ENCODE assay signal across 1 cellular context in genomic region chr14:59482120-59482434, GRCh38.
TF ChIP-seq lines count a peak whose summit lies in the region.

No MANE protein-coding gene starts in this region.

TF ChIP-seq in GM23338, 12 proteins besides CTCF, POLR2A, EP300 and RAD21 (continued from another document):
- no peak for TF ChIP-seq REST (IDR thresholded peaks at IDR 0.05; ENCODE audit: unreplicated experiment)
- no peak for TF ChIP-seq JUNB (IDR thresholded peaks at IDR 0.05; ENCODE audit: unreplicated experiment)
- no peak for TF ChIP-seq ETS1 (IDR thresholded peaks at IDR 0.05)
- no peak for TF ChIP-seq EZH2phosphoT487 (IDR thresholded peaks at IDR 0.05; ENCODE audit: unreplicated experiment)
- no peak for TF ChIP-seq EZH2 (IDR thresholded peaks at IDR 0.05; ENCODE audit: low read depth, unreplicated experiment)
- TF ChIP-seq ZNF114 (CRISPR knock-in tag; IDR thresholded peaks at IDR 0.05): no peak
